In genomic region chr5:97209343-97209742, GRCh38 we compare ENCODE assay signal across 20 cellular contexts. TPM values are rescaled to one million over a fixed set of nuclear protein-coding genes. Genes with fewer than 3 reads are reported as not detected.
DNase-seq lines count a peak whose midpoint lies in the region; ATAC-seq, FAIRE-seq and TF ChIP-seq lines count a peak whose summit lies in the region.
"Had no signal": no experiment of that assay in that cellular context is flagged by ENCODE, and none has a peak within 500 bp of the region (broad histone marks: within the 10 kb centered on the region; RNA-seq: fewer than 3 reads in every experiment).

No MANE protein-coding gene starts in this region.

- in situ Hi-C loops in HepG2 (cut with HindIII; ENCODE audit: extremely low pct_ligation_motif_present, low pct_unique_long_range_greater_than_20kb) (no loop called here), K562 (cut with MboI) (no loop called here)

- ATAC-seq in HepG2 (no peak), right lobe of liver (no peak), K562 (no peak)
- ATAC-seq: A549 had no signal

- no peak for DNase-seq in HepG2 (ENCODE audit: low spot score)
- DNase-seq in right lobe of liver, result no peak
- DNase-seq in K562 (ENCODE audit: extremely low read depth in 1 of 4, low spot score in 3 of 4), result no peak
- DNase-seq in NCI-H748 (lab: John Stamatoyannopoulos, UW; ENCODE audit: unreplicated experiment), result no peak
- DNase-seq in C1 segment of cervical spinal cord (lab: John Stamatoyannopoulos, UW), result no peak
- DNase-seq: AML-193; CD4-positive, alpha-beta memory T cell; CD4-positive, CD25-positive, alpha-beta regulatory T cell; CD8-positive, alpha-beta memory T cell; COR-L47; DMS 273 treated with DMSO at 0.1 percent for 48 hours; DMS153; DMS53; DMS79; GF-D8 had no signal

- H4K20me1 ChIP-seq in HepG2 (ENCODE audit: insufficient read depth, low read length), result no peaks in the 10 kb centered on the region
- no peaks in the 10 kb centered on the region for H4K20me1 ChIP-seq in K562 (replicated peaks; ENCODE audit: control insufficient read depth, insufficient read depth, low read length)
- H4K20me1 ChIP-seq: BLaER1 treated with 17β-estradiol and CSF1 and Interleukin-3, amounts not matched to agents 10 nM and 100 nM had no signal

- no peak overlapping the region for H3K4me3 ChIP-seq in HepG2 (replicated peaks in 1 of 3; ENCODE audit: insufficient read depth in 1 of 3, low read depth in 2 of 3, low read length in 3 of 3)
- no peak overlapping the region for H3K4me3 ChIP-seq in right lobe of liver
- no peak overlapping the region for H3K4me3 ChIP-seq in K562
- H3K4me3 ChIP-seq: A549; BLaER1 treated with 17β-estradiol and CSF1 and Interleukin-3, amounts not matched to agents 10 nM and 100 nM had no signal

- intact Hi-C loops in HepG2 (cut with micrococcal nuclease; ENCODE audit: unreplicated experiment), result no loop called here
- intact Hi-C loops in right lobe of liver (cut with DNase I), result no loop called here
- intact Hi-C loops in K562 (cut with micrococcal nuclease), result no loop called here

- H3K27me3 ChIP-seq in HepG2 (ENCODE audit: control insufficient read depth in 1 of 2, insufficient read depth in 2 of 2, low read length in 2 of 2) (no peaks in the 10 kb centered on the region), right lobe of liver (no peaks in the 10 kb centered on the region), K562 (ENCODE audit: control insufficient read depth in 2 of 2, insufficient read depth in 2 of 2, low read length in 2 of 2) (no peaks in the 10 kb centered on the region)
- H3K27me3 ChIP-seq: BLaER1 treated with 17β-estradiol and CSF1 and Interleukin-3, amounts not matched to agents 10 nM and 100 nM had no signal

- WGBS in HepG2 (ENCODE audit: low lambda C conversion rate), result 28% methylated on average over 2 of the region's 2 CpGs
- WGBS in right lobe of liver (ENCODE audit: insufficient coverage, low coverage, low lambda C conversion rate, missing lambda C conversion rate), result 80% methylated on average over 2 of the region's 2 CpGs
- 3% methylated on average over 2 of the region's 2 CpGs for WGBS in K562 (ENCODE audit: insufficient coverage, low coverage, missing lambda C conversion rate)

- H3K9ac ChIP-seq in HepG2 (ENCODE audit: insufficient read depth, low read depth, low read length) (no peak overlapping the region), K562 (ENCODE audit: insufficient read depth in 1 of 2, low read depth in 2 of 2, low read length in 2 of 2) (no peak overlapping the region)
- H3K9ac ChIP-seq: BLaER1 treated with 17β-estradiol and CSF1 and Interleukin-3, amounts not matched to agents 10 nM and 100 nM had no signal

- H3K9me3 ChIP-seq in HepG2 (ENCODE audit: low read length), result no peaks in the 10 kb centered on the region
- no peaks in the 10 kb centered on the region for H3K9me3 ChIP-seq in right lobe of liver
- H3K9me3 ChIP-seq in K562 (replicated peaks; ENCODE audit: control insufficient read depth, insufficient read depth, low read depth, low read length), result no peaks in the 10 kb centered on the region
- H3K9me3 ChIP-seq: A549 had no signal

- H3K27ac ChIP-seq in HepG2 (ENCODE audit: extremely low read length, insufficient read depth, low read length) (no peak overlapping the region), right lobe of liver (no peak overlapping the region), K562 (ENCODE audit: extremely low read depth, low read depth, low read length) (no peak overlapping the region)
- H3K27ac ChIP-seq: 22Rv1; A549; BLaER1 treated with 17β-estradiol and CSF1 and Interleukin-3, amounts not matched to agents 10 nM and 100 nM had no signal

- no peaks in the 10 kb centered on the region for H3K4me1 ChIP-seq in HepG2 (ENCODE audit: insufficient read depth, low read length)
- no peaks in the 10 kb centered on the region for H3K4me1 ChIP-seq in right lobe of liver
- H3K4me1 ChIP-seq in K562 (replicated peaks in 1 of 2; ENCODE audit: control insufficient read depth in 2 of 2, insufficient read depth in 2 of 2, low read length in 2 of 2), result no peaks in the 10 kb centered on the region
- H3K4me1 ChIP-seq: A549; BLaER1 treated with 17β-estradiol and CSF1 and Interleukin-3, amounts not matched to agents 10 nM and 100 nM had no signal

- TF ChIP-seq POLR2A in HepG2 (IDR thresholded peaks at IDR 0.05; ENCODE audit: insufficient read depth in 1 of 2, low read depth in 2 of 2, low read length in 2 of 2) (no peak), right lobe of liver (IDR thresholded peaks at IDR 0.05) (no peak), K562 (conservative IDR thresholded peaks at IDR 0.05) (no peak)

- no peaks in the 10 kb centered on the region for H3K36me3 ChIP-seq in HepG2 (replicated peaks in 1 of 2; ENCODE audit: control insufficient read depth in 1 of 2, insufficient read depth in 2 of 2, low read length in 2 of 2)
- no peaks in the 10 kb centered on the region for H3K36me3 ChIP-seq in right lobe of liver
- no peaks in the 10 kb centered on the region for H3K36me3 ChIP-seq in K562 (ENCODE audit: control insufficient read depth, insufficient read depth, low read length)
- H3K36me3 ChIP-seq: BLaER1 treated with 17β-estradiol and CSF1 and Interleukin-3, amounts not matched to agents 10 nM and 100 nM had no signal

- TF ChIP-seq RAD21 in HepG2 (CRISPR knock-in tag; IDR thresholded peaks at IDR 0.05), result no peak
- TF ChIP-seq RAD21 in K562 (CRISPR knock-in tag; conservative IDR thresholded peaks at IDR 0.05 in 1 of 2, IDR thresholded peaks at IDR 0.05 in 1 of 2), result no peak

- POLR2A ChIA-PET in HepG2 (lab: Yijun Ruan, JAX) (no interaction called here), K562 (lab: Yijun Ruan, JAX) (interaction anchor here (0.6 kb wide), 1 partner anchor 595 kb away, joined by 3 read pairs; no protein-coding TSS in a partner anchor)

- CTCF ChIA-PET in HepG2 (lab: Yijun Ruan, JAX; ENCODE audit: low intra/inter-chr PET ratio, low total read pairs), result no interaction called here
- CTCF ChIA-PET in K562 (lab: Yijun Ruan, JAX; ENCODE audit: low intra/inter-chr PET ratio), result no interaction called here

- H2AFZ ChIP-seq in HepG2 (ENCODE audit: low read length) (no peak overlapping the region), K562 (ENCODE audit: low read depth, low read length) (no peak overlapping the region)

- no peak for FAIRE-seq in HepG2 (lab: Jason Lieb, UNC)
- FAIRE-seq in K562 (lab: Jason Lieb, UNC), result no peak
- FAIRE-seq: A549, GM12892, GM18507 had no signal

- no peaks in the 10 kb centered on the region for H3K9me1 ChIP-seq in K562 (ENCODE audit: control insufficient read depth, insufficient read depth, low read length)

- no peak overlapping the region for H3K4me2 ChIP-seq in HepG2 (ENCODE audit: low read depth, low read length)
- no peak overlapping the region for H3K4me2 ChIP-seq in K562 (ENCODE audit: insufficient read depth, low read length)
- H3K4me2 ChIP-seq: A549; BLaER1 treated with 17β-estradiol and CSF1 and Interleukin-3, amounts not matched to agents 10 nM and 100 nM had no signal

- BruUV-seq in HepG2 (replicated peaks; lab: Mats Ljungman, UMichigan) (no TSS peak), K562 (replicated peaks; lab: Mats Ljungman, UMichigan) (no TSS peak)

- TF ChIP-seq EP300 in HepG2 (IDR thresholded peaks at IDR 0.05; ENCODE audit: low read depth in 2 of 2, low read length in 2 of 2) (no peak), HepG2 (CRISPR knock-in tag; IDR thresholded peaks at IDR 0.05; ENCODE audit: borderline replicate concordance) (no peak), K562 (IDR thresholded peaks at IDR 0.05; ENCODE audit: low read length) (no peak)

- H3K79me2 ChIP-seq in HepG2 (ENCODE audit: insufficient read depth, low read length), result no peaks in the 10 kb centered on the region
- H3K79me2 ChIP-seq in K562 (ENCODE audit: control insufficient read depth, insufficient read depth, low read length), result no peaks in the 10 kb centered on the region

- TF ChIP-seq CTCF in HepG2 (CRISPR knock-in tag; IDR thresholded peaks at IDR 0.05) (no peak), right lobe of liver (IDR thresholded peaks at IDR 0.05) (no peak), K562 (IDR thresholded peaks at IDR 0.05 in 2 of 3, conservative IDR thresholded peaks at IDR 0.05 in 1 of 3; ENCODE audit: insufficient read depth in 2 of 3, low read depth in 1 of 3, low read length in 3 of 3) (no peak)

RNA-seq across cellular contexts. Expression of gene RIOK2, which starts 26.3 kb away (rescaled TPM):
- total RNA-seq in HepG2 (2016; rRNA removed; fragmentation: Illumina TruSeq; extraction: Trizol) (46.6 and 74.0 TPM in 2 replicates), right lobe of liver (10 to 100 TPM in 3 of 6 experiments, 1 to 10 TPM in 3; 7.0 to 17.6 (median 10.4) TPM), K562 (2014; rRNA removed) (33.1 and 33.6 TPM in 2 replicates), K562 (2014; rRNA removed; fragmentation: Illumina TruSeq; extraction: Trizol) (54.0 and 58.7 TPM in 2 replicates), K562 (2015; rRNA removed; fragmentation: Illumina TruSeq; extraction: Trizol) (37.9 and 47.8 TPM in 2 replicates), K562 (2021) (44.0 and 46.6 TPM in 2 replicates)
- total RNA-seq in HepG2 (2016; cell fraction: cytosol; rRNA removed; fragmentation: Illumina TruSeq; extraction: Trizol; ENCODE audit: low read depth), result 1.7 and 9.3 TPM in 2 replicates
- 46.5 and 70.7 TPM in 2 replicates for total RNA-seq in HepG2 (2016; cell fraction: insoluble cytoplasmic fraction; rRNA removed; fragmentation: Illumina TruSeq; extraction: Trizol)
- total RNA-seq in HepG2 (2016; cell fraction: membrane; rRNA removed; fragmentation: Illumina TruSeq; extraction: Trizol), result 11.0 and 11.8 TPM in 2 replicates
- total RNA-seq in HepG2 (2016; cell fraction: nucleus; rRNA removed; fragmentation: Illumina TruSeq; extraction: Trizol), result 32.9 and 39.9 TPM in 2 replicates
- polyA plus RNA-seq in HepG2 (2011; rRNA removed) (6.2 and 8.1 TPM in 2 replicates), K562 (2011; rRNA removed) (31.6 and 47.1 TPM in 2 replicates), K562 (2014; fragmentation: Illumina TruSeq; extraction: Trizol) (22.9 and 24.4 TPM in 2 replicates), K562 (2014; fragmentation: Nextera tagmentation; extraction: Ambion mirVana) (10 to 100 TPM; 81.6 to 97.6 TPM), K562 (2014; rRNA removed) (43.4 and 50.5 TPM in 2 replicates)
- 2.5 and 3.5 TPM in 2 replicates for polyA plus RNA-seq in HepG2 (2011; cell fraction: cytosol; rRNA removed)
- polyA plus RNA-seq in HepG2 (2011; cell fraction: nucleus; rRNA removed), result 5.5 and 6.4 TPM in 2 replicates
- 14.5 and 25.6 TPM in 2 replicates for polyA plus RNA-seq in HepG2 (2012)
- 3.0 and 3.2 TPM in 2 replicates for polyA plus RNA-seq in HepG2 (2016; cell fraction: cytosol; fragmentation: Illumina TruSeq; extraction: Trizol; ENCODE audit: low read depth)
- polyA plus RNA-seq in HepG2 (2016; cell fraction: insoluble cytoplasmic fraction; fragmentation: Illumina TruSeq; extraction: Trizol; ENCODE audit: low read depth), result 71.0 and 77.1 TPM in 2 replicates
- 3.5 and 5.1 TPM in 2 replicates for polyA plus RNA-seq in HepG2 (2016; cell fraction: membrane; fragmentation: Illumina TruSeq; extraction: Trizol; ENCODE audit: low read depth)
- 38.8 and 44.9 TPM in 2 replicates for polyA plus RNA-seq in HepG2 (2016; cell fraction: nucleus; fragmentation: Illumina TruSeq; extraction: Trizol; ENCODE audit: insufficient read depth, low read depth)
- 11.8 and 14.9 TPM in 2 replicates for polyA minus RNA-seq in HepG2 (2011; rRNA and poly(A)+ RNA removed; ENCODE audit: low replicate concordance)
- polyA minus RNA-seq in HepG2 (2011; cell fraction: cytosol; rRNA and poly(A)+ RNA removed), result 4.2 and 5.5 TPM in 2 replicates
- polyA minus RNA-seq in HepG2 (2011; cell fraction: nucleus; rRNA and poly(A)+ RNA removed), result 48.5 and 62.5 TPM in 2 replicates
- 24.7 and 80.5 TPM in 2 replicates for total RNA-seq in K562 (2011; cell fraction: chromatin; rRNA removed; ENCODE audit: low replicate concordance)
- total RNA-seq in K562 (2011; cell fraction: nucleolus; rRNA removed), result 16.5 and 27.8 TPM in 2 replicates
- total RNA-seq in K562 (2011; cell fraction: nucleoplasm; rRNA removed), result 34.5 and 35.2 TPM in 2 replicates
- 3.2 and 7.1 TPM in 2 replicates for polyA plus RNA-seq in K562 (2011; cell fraction: cytosol; rRNA removed)
- 14.7 and 18.4 TPM in 2 replicates for polyA plus RNA-seq in K562 (2011; cell fraction: nucleus; rRNA removed)
- 28.8 and 35.1 TPM in 2 replicates for polyA plus RNA-seq in K562 (2012)
- polyA minus RNA-seq in K562 (2011; rRNA and poly(A)+ RNA removed), result 49.1 and 62.6 TPM in 2 replicates
- polyA minus RNA-seq in K562 (2011; cell fraction: cytosol; rRNA and poly(A)+ RNA removed), result 12.4 and 13.8 TPM in 2 replicates
- 44.8 and 75.5 TPM in 2 replicates for polyA minus RNA-seq in K562 (2011; cell fraction: nucleus; rRNA and poly(A)+ RNA removed)
